40 cellular contexts compared by ENCODE assay signal in genomic region chr15:68896178-68896577, GRCh38. TPM values are rescaled to one million over a fixed set of nuclear protein-coding genes. Genes with fewer than 3 reads are reported as not detected.
A peak's percentile ranks its signal among the peaks of the same experiment; 100 is the strongest.
DNase-seq lines count a peak whose midpoint lies in the region; ATAC-seq, FAIRE-seq and TF ChIP-seq lines count a peak whose summit lies in the region.
"Had no signal": no experiment of that assay in that cellular context is flagged by ENCODE, and none has a peak within 500 bp of the region (broad histone marks: within the 10 kb centered on the region; RNA-seq: fewer than 3 reads in every experiment).

No MANE protein-coding gene starts in this region.

- TF ChIP-seq CTCF in VCaP (conservative IDR thresholded peaks at IDR 0.05), result no peak

- CTCF ChIA-PET in HEK293T (lab: Yijun Ruan, JAX), result no interaction called here

- H3K36me3 Mint-ChIP-seq in activated T-helper 2 cell treated with anti-CD3 and anti-CD28 coated beads, Interferon-gamma antibody, Interleukin-2, Interleukin-4, amounts not matched to agents 10 μg/mL and 5 μg/mL and 100 μg/mL, durations not matched to agents 14 hours and 24 hours and 36 hours (ENCODE audit: low read depth), result no peaks in the 10 kb centered on the region
- H3K36me3 Mint-ChIP-seq: CD14-positive monocyte; CD4-positive, alpha-beta memory T cell; CD4-positive, CD25-positive, alpha-beta regulatory T cell; CD8-positive, alpha-beta memory T cell; CD8-positive, alpha-beta T cell had no signal

- no peak for FAIRE-seq in small intestine (lab: Jason Lieb, UNC)
- FAIRE-seq: A204.1, D721Med had no signal

- H3K27me3 ChIP-seq in small intestine (ENCODE audit: control insufficient read depth in 2 of 2, insufficient read depth in 2 of 2, low read length in 2 of 2) (peaks cover 0 to 8% of the 10 kb centered on the region in 2 donors), SJCRH30 (peaks cover 2% of the 10 kb centered on the region; the same call in 1 of the 2 replicates)
- H3K27me3 ChIP-seq: BLaER1; BLaER1 treated with 17β-estradiol and CSF1 and Interleukin-3, amounts not matched to agents 10 nM and 100 nM had no signal

- H3K4me1 ChIP-seq in small intestine (ENCODE audit: control insufficient read depth in 2 of 2, insufficient read depth in 1 of 2, low read depth in 1 of 2, low read length in 1 of 2) (no peaks in the 10 kb centered on the region), SJCRH30 (no peaks in the 10 kb centered on the region)
- H3K4me1 ChIP-seq: A549; BE2C; BLaER1; BLaER1 treated with 17β-estradiol and CSF1 and Interleukin-3, amounts not matched to agents 10 nM and 100 nM had no signal

- DNase-seq in HEK293T (ENCODE audit: extremely low spot score) (no peak), left colon (no peak), small intestine (peak; percentile 66), NK-92 (lab: John Stamatoyannopoulos, UW; ENCODE audit: unreplicated experiment) (no peak), SJCRH30 (no peak), NCI-H2029 (lab: John Stamatoyannopoulos, UW) (no peak)
- DNase-seq in activated T-helper 2 cell treated with anti-CD3 and anti-CD28 coated beads, Interferon-gamma antibody, Interleukin-2, Interleukin-4, amounts not matched to agents 10 μg/mL and 5 μg/mL and 100 μg/mL, durations not matched to agents 14 hours and 24 hours and 36 hours (ENCODE audit: low spot score), result no peak
- DNase-seq: 8988T; ACHN; AML-193; BE2C; C1 segment of cervical spinal cord; Caco-2; Calu3; CD4-positive, alpha-beta memory T cell; CD4-positive, alpha-beta T cell; CD4-positive, CD25-positive, alpha-beta regulatory T cell; CD8-positive, alpha-beta memory T cell; CD8-positive, alpha-beta T cell; COR-L47; DMS 273 treated with DMSO at 0.1 percent for 48 hours; DMS153; DMS53; DMS79; DMS79 treated with DMSO at 0.1 percent for 48 hours; DND-41; EL had no signal

- ATAC-seq in left colon, result peak; percentile 26
- ATAC-seq: A549; CD8-positive, alpha-beta T cell had no signal

- H3K4me1 Mint-ChIP-seq in activated T-helper 2 cell treated with anti-CD3 and anti-CD28 coated beads, Interferon-gamma antibody, Interleukin-2, Interleukin-4, amounts not matched to agents 10 μg/mL and 5 μg/mL and 100 μg/mL, durations not matched to agents 14 hours and 24 hours and 36 hours (ENCODE audit: low read depth), result no peaks in the 10 kb centered on the region
- H3K4me1 Mint-ChIP-seq: B cell; CD14-positive monocyte; CD4-positive, alpha-beta memory T cell; CD8-positive, alpha-beta memory T cell had no signal

- H3K4me3 Mint-ChIP-seq in activated T-helper 2 cell treated with anti-CD3 and anti-CD28 coated beads, Interferon-gamma antibody, Interleukin-2, Interleukin-4, amounts not matched to agents 10 μg/mL and 5 μg/mL and 100 μg/mL, durations not matched to agents 14 hours and 24 hours and 36 hours (ENCODE audit: low read depth), result no peak overlapping the region
- H3K4me3 Mint-ChIP-seq: B cell; CD14-positive monocyte; CD4-positive, alpha-beta memory T cell; CD4-positive, alpha-beta T cell; CD4-positive, CD25-positive, alpha-beta regulatory T cell; CD8-positive, alpha-beta memory T cell; CD8-positive, alpha-beta T cell had no signal

- no peak overlapping the region for H3K27ac Mint-ChIP-seq in activated T-helper 2 cell treated with anti-CD3 and anti-CD28 coated beads, Interferon-gamma antibody, Interleukin-2, Interleukin-4, amounts not matched to agents 10 μg/mL and 5 μg/mL and 100 μg/mL, durations not matched to agents 14 hours and 24 hours and 36 hours
- H3K27ac Mint-ChIP-seq: B cell; CD14-positive monocyte; CD4-positive, alpha-beta memory T cell; CD4-positive, alpha-beta T cell; CD4-positive, CD25-positive, alpha-beta regulatory T cell; CD8-positive, alpha-beta memory T cell; CD8-positive, alpha-beta T cell had no signal

- peaks cover 13% of the 10 kb centered on the region for H3K27me3 Mint-ChIP-seq in activated T-helper 2 cell treated with anti-CD3 and anti-CD28 coated beads, Interferon-gamma antibody, Interleukin-2, Interleukin-4, amounts not matched to agents 10 μg/mL and 5 μg/mL and 100 μg/mL, durations not matched to agents 14 hours and 24 hours and 36 hours (ENCODE audit: low read depth)

- H3K36me3 ChIP-seq in small intestine (ENCODE audit: control insufficient read depth in 2 of 2, insufficient read depth in 2 of 2, low read length in 2 of 2), result no peaks in the 10 kb centered on the region
- H3K36me3 ChIP-seq in SJCRH30, result no peaks in the 10 kb centered on the region
- H3K36me3 ChIP-seq: BE2C; BLaER1; BLaER1 treated with 17β-estradiol and CSF1 and Interleukin-3, amounts not matched to agents 10 nM and 100 nM had no signal

- intact Hi-C loops in left colon (cut with DNase I, micrococcal nuclease), result no loop called here
- intact Hi-C loops in activated T-helper 2 cell treated with anti-CD3 and anti-CD28 coated beads, Interferon-gamma antibody, Interleukin-2, Interleukin-4, amounts not matched to agents 10 μg/mL and 5 μg/mL and 100 μg/mL, durations not matched to agents 14 hours and 24 hours and 36 hours (cut with micrococcal nuclease), result no loop called here

- H3K4me3 ChIP-seq in small intestine (ENCODE audit: low read depth in 1 of 2, low read length in 2 of 2), result no peak overlapping the region
- no peak overlapping the region for H3K4me3 ChIP-seq in SJCRH30
- H3K4me3 ChIP-seq: A549; BLaER1; BLaER1 treated with 17β-estradiol and CSF1 and Interleukin-3, amounts not matched to agents 10 nM and 100 nM had no signal

- H3K27ac ChIP-seq in VCaP (peak overlapping the region; percentile 32; the same call in 1 of the 2 replicates), small intestine (ENCODE audit: low read depth in 1 of 2, low read length in 1 of 2) (no peak overlapping the region), SJCRH30 (no peak overlapping the region)
- H3K27ac ChIP-seq: 22Rv1; A549; BLaER1; BLaER1 treated with 17β-estradiol and CSF1 and Interleukin-3, amounts not matched to agents 10 nM and 100 nM; C4-2B had no signal

- POLR2A ChIA-PET in HEK293T (lab: Yijun Ruan, JAX), result interaction anchor here (1.0 kb wide), 1 partner anchor 78 kb away, joined by 3 read pairs; no protein-coding TSS in a partner anchor

- no peaks in the 10 kb centered on the region for H3K9me3 Mint-ChIP-seq in activated T-helper 2 cell treated with anti-CD3 and anti-CD28 coated beads, Interferon-gamma antibody, Interleukin-2, Interleukin-4, amounts not matched to agents 10 μg/mL and 5 μg/mL and 100 μg/mL, durations not matched to agents 14 hours and 24 hours and 36 hours
- H3K9me3 Mint-ChIP-seq: CD4-positive, alpha-beta memory T cell; CD4-positive, alpha-beta T cell; CD8-positive, alpha-beta memory T cell; CD8-positive, alpha-beta T cell had no signal

- H3K9me3 ChIP-seq in small intestine (ENCODE audit: control insufficient read depth, low read depth) (no peaks in the 10 kb centered on the region), SJCRH30 (replicated peaks) (no peaks in the 10 kb centered on the region)
- H3K9me3 ChIP-seq: A549, BE2C, BLaER1, Caco-2 had no signal

TF ChIP-seq in HEK293T, 16 proteins besides CTCF, POLR2A, EP300 and RAD21:
- no peak for TF ChIP-seq ELF4 (IDR thresholded peaks at IDR 0.05)
- no peak for TF ChIP-seq CTBP1 (IDR thresholded peaks at IDR 0.05; ENCODE audit: borderline replicate concordance)
- TF ChIP-seq PKNOX1 (IDR thresholded peaks at IDR 0.05), result peak; percentile 56; the same call in 1 of the 2 replicates
TF ChIP-seq in HEK293T: peak in this region for 1.

RNA-seq across cellular contexts. Expression of gene SPESP1, which starts 34.1 kb away (rescaled TPM):
- 1 to 10 TPM in 1 of 2 donors, under 1 TPM in 1; 0.70 to 4.8 TPM for total RNA-seq in left colon
- polyA plus RNA-seq in small intestine, result 1 to 10 TPM in 2 of 3 donors, not detected in 1; 1.6 to 1.7 TPM
- not detected in 2 replicates for total RNA-seq in SJCRH30 (2014; rRNA removed; shearing (Covaris generic))
- 0.97 and 2.1 TPM in 2 replicates for total RNA-seq in activated T-helper 2 cell treated with anti-CD3 and anti-CD28 coated beads, Interferon-gamma antibody, Interleukin-2, Interleukin-4, amounts not matched to agents 10 μg/mL and 5 μg/mL and 100 μg/mL, durations not matched to agents 14 hours and 24 hours and 36 hours
- total RNA-seq: A172; A673; Caco-2; Calu3; CD4-positive, alpha-beta T cell; CD4-positive, CD25-positive, alpha-beta regulatory T cell; CD8-positive, alpha-beta T cell; Daoy had no signal
- polyA plus RNA-seq: A549 had no signal
